1 cellular context compared by ENCODE assay signal in genomic region chr13:102440259-102440936, GRCh38.
TF ChIP-seq lines count a peak whose summit lies in the region.

No MANE protein-coding gene starts in this region.

TF ChIP-seq in HepG2, 621 proteins besides CTCF, POLR2A, EP300 and RAD21 (continued from another document):
- TF ChIP-seq RFXAP (CRISPR knock-in tag; IDR thresholded peaks at IDR 0.05; ENCODE audit: borderline replicate concordance) (no peak), KMT2B (CRISPR knock-in tag; IDR thresholded peaks at IDR 0.05) (no peak), CBX2 (IDR thresholded peaks at IDR 0.05; ENCODE audit: low read depth, low read length) (no peak), CBX2 (CRISPR knock-in tag; IDR thresholded peaks at IDR 0.05; ENCODE audit: low read depth) (no peak), ZMYM2 (CRISPR knock-in tag; IDR thresholded peaks at IDR 0.05) (no peak), TARDBP (CRISPR knock-in tag; IDR thresholded peaks at IDR 0.05) (no peak), ZNF556 (CRISPR knock-in tag; IDR thresholded peaks at IDR 0.05; ENCODE audit: borderline replicate concordance) (no peak)
